Comparison of ENCODE assay signal across 11 cellular contexts in genomic region chr2:237698338-237698694, GRCh38.
DNase-seq lines count a peak whose midpoint lies in the region; ATAC-seq and TF ChIP-seq lines count a peak whose summit lies in the region.
"Had no signal": no experiment of that assay in that cellular context is flagged by ENCODE, and none has a peak within 500 bp of the region (broad histone marks: within the 10 kb centered on the region; RNA-seq: fewer than 3 reads in every experiment).

No MANE protein-coding gene starts in this region.

- TF ChIP-seq POLR2A in body of pancreas (IDR thresholded peaks at IDR 0.05): no peak

- H3F3A ChIP-seq in PC-9 (ENCODE audit: insufficient read depth, low read depth): peaks cover 33% of the 10 kb centered on the region

- no peak for TF ChIP-seq CTCF in left ventricle myocardium inferior (IDR thresholded peaks at IDR 0.05; ENCODE audit: borderline replicate concordance)
- TF ChIP-seq CTCF in ascending aorta (IDR thresholded peaks at IDR 0.05): no peak
- TF ChIP-seq CTCF in natural killer cell (IDR thresholded peaks at IDR 0.05): no peak
- TF ChIP-seq CTCF in PC-9 (conservative IDR thresholded peaks at IDR 0.05): no peak
- no peak for TF ChIP-seq CTCF in body of pancreas (IDR thresholded peaks at IDR 0.05)

- WGBS in aorta, 2 donors: 63 to 70% methylated on average over 5 of the region's 5 CpGs
- WGBS in body of pancreas, 2 donors: 68 to 74% methylated on average over 5 of the region's 5 CpGs

- no TSS peak for BruUV-seq in PC-9 (replicated peaks; lab: Mats Ljungman, UMichigan)

- peak overlapping the region; percentile 95 to 99 for H3K27ac Mint-ChIP-seq in natural killer cell

- no peak for DNase-seq in left ventricle myocardium inferior
- DNase-seq in left cardiac atrium: no peak
- no peak for DNase-seq in ascending aorta (ENCODE audit: low spot score in 2 of 2)
- no peak for DNase-seq in natural killer cell
- DNase-seq in aorta: no peak
- no peak for DNase-seq in PC-9
- DNase-seq in body of pancreas: no peak
- DNase-seq in stimulated activated CD4-positive, alpha-beta T cell treated with anti-CD3 and anti-CD28 coated beads, Interleukin-12 subunit alpha, Interleukin-12 subunit beta, amount 100 ng/mL, for 4 hours: no peak
- DNase-seq: Kasumi-1, kidney glomerular epithelial cell, NCI-H526 had no signal

- H2AFZ ChIP-seq in PC-9: no peak overlapping the region

- H3K4me3 ChIP-seq in left ventricle myocardium inferior: no peak overlapping the region
- H3K4me3 ChIP-seq in ascending aorta: peak overlapping the region; percentile 3 to 16
- no peak overlapping the region for H3K4me3 ChIP-seq in aorta (ENCODE audit: low read length in 2 of 2)
- H3K4me3 ChIP-seq in PC-9: no peak overlapping the region
- H3K4me3 ChIP-seq in body of pancreas: no peak overlapping the region

- H3K27me3 Mint-ChIP-seq in natural killer cell (ENCODE audit: low read depth in 2 of 2): no peaks in the 10 kb centered on the region

- no peaks in the 10 kb centered on the region for H3K9me3 ChIP-seq in left ventricle myocardium inferior (replicated peaks)
- H3K9me3 ChIP-seq in ascending aorta: no peaks in the 10 kb centered on the region
- H3K9me3 ChIP-seq in aorta (ENCODE audit: control insufficient read depth, low read length): no peaks in the 10 kb centered on the region
- no peaks in the 10 kb centered on the region for H3K9me3 ChIP-seq in PC-9 (ENCODE audit: insufficient read depth, low read depth)
- H3K9me3 ChIP-seq in body of pancreas: no peaks in the 10 kb centered on the region

- H3K9me3 Mint-ChIP-seq in natural killer cell: no peaks in the 10 kb centered on the region

- H3K27ac ChIP-seq in left ventricle myocardium inferior (replicated peaks): peak overlapping the region; percentile 94
- H3K27ac ChIP-seq in ascending aorta: peak overlapping the region; percentile 97 to 99
- H3K27ac ChIP-seq in aorta (ENCODE audit: low read depth in 1 of 2, low read length in 2 of 2): peak overlapping the region; percentile 2 to 16
- no peak overlapping the region for H3K27ac ChIP-seq in PC-9
- H3K27ac ChIP-seq in body of pancreas: no peak overlapping the region

- no peak overlapping the region for H3K4me2 ChIP-seq in PC-9

- H3K9me2 ChIP-seq in PC-9 (ENCODE audit: insufficient read depth): no peaks in the 10 kb centered on the region

- intact Hi-C loops in left ventricle myocardium inferior (cut with micrococcal nuclease) (loop anchor here (5.0 kb wide), 1 partner anchor 34 kb away; no protein-coding TSS in a partner anchor), left cardiac atrium (cut with DNase I) (loop anchor here in 1 of 2 donors (5.0 kb wide), 1 partner anchor 34 kb away; no protein-coding TSS in a partner anchor), ascending aorta (cut with DNase I) (loop anchor here (10.0 kb wide), 1 partner anchor 186 kb away; no protein-coding TSS in a partner anchor), natural killer cell (cut with micrococcal nuclease) (loop anchor here (5.0 to 10.0 kb wide), 2 partner anchors 34 to 206 kb away; no protein-coding TSS in a partner anchor), aorta (cut with DNase I) (no loop called here), PC-9 (cut with micrococcal nuclease; ENCODE audit: unreplicated experiment) (loop anchor here (5.0 to 10.0 kb wide), 3 partner anchors 36 to 586 kb away; partner anchors contain the start of gene PER2), body of pancreas (cut with DNase I) (no loop called here)

- H3K4me1 ChIP-seq in left ventricle myocardium inferior: peaks cover 100% of the 10 kb centered on the region
- peaks cover 45 to 92% of the 10 kb centered on the region in 2 donors for H3K4me1 ChIP-seq in ascending aorta
- peaks cover 2 to 21% of the 10 kb centered on the region in 2 donors for H3K4me1 ChIP-seq in aorta (ENCODE audit: control insufficient read depth in 1 of 2, insufficient read depth in 2 of 2, low read length in 2 of 2)
- H3K4me1 ChIP-seq in PC-9 (replicated peaks; ENCODE audit: insufficient read depth): peaks cover 49% of the 10 kb centered on the region
- peaks cover 80% of the 10 kb centered on the region for H3K4me1 ChIP-seq in body of pancreas

- CTCF ChIA-PET in PC-9 (lab: Charles Lee): interaction anchor here (0.6 kb wide), 1 partner anchor 30 kb away, joined by 3 read pairs; no protein-coding TSS in a partner anchor

- POLR2A ChIA-PET in PC-9 (lab: Charles Lee; ENCODE audit: unreplicated experiment): no interaction called here

- H3K4me1 Mint-ChIP-seq in natural killer cell: peaks cover 93 to 97% of the 10 kb centered on the region in 2 donors

- H3K36me3 ChIP-seq in left ventricle myocardium inferior: no peaks in the 10 kb centered on the region
- H3K36me3 ChIP-seq in ascending aorta: no peaks in the 10 kb centered on the region
- H3K36me3 ChIP-seq in aorta (ENCODE audit: control insufficient read depth in 1 of 2, insufficient read depth in 2 of 2, low read length in 1 of 2): no peaks in the 10 kb centered on the region
- peaks cover 4% of the 10 kb centered on the region; the same call in 1 of the 2 replicates for H3K36me3 ChIP-seq in PC-9 (ENCODE audit: low read depth)
- no peaks in the 10 kb centered on the region for H3K36me3 ChIP-seq in body of pancreas (replicated peaks in 1 of 2; ENCODE audit: insufficient read depth in 1 of 2, low read depth in 2 of 2)

- H3K4me3 Mint-ChIP-seq in natural killer cell: no peak overlapping the region

- peaks cover 100% of the 10 kb centered on the region for H3K79me2 ChIP-seq in PC-9 (ENCODE audit: low read depth)

- H3K36me3 Mint-ChIP-seq in natural killer cell: no peaks in the 10 kb centered on the region

- H3K27me3 ChIP-seq in left ventricle myocardium inferior (ENCODE audit: low read depth): no peaks in the 10 kb centered on the region
- no peaks in the 10 kb centered on the region for H3K27me3 ChIP-seq in ascending aorta
- H3K27me3 ChIP-seq in aorta (ENCODE audit: control insufficient read depth in 1 of 2, insufficient read depth in 2 of 2, low read length in 1 of 2): no peaks in the 10 kb centered on the region
- no peaks in the 10 kb centered on the region for H3K27me3 ChIP-seq in PC-9 (ENCODE audit: insufficient read depth, low read depth)
- no peaks in the 10 kb centered on the region for H3K27me3 ChIP-seq in body of pancreas

- ATAC-seq in left cardiac atrium: no peak
- no peak for ATAC-seq in natural killer cell
- ATAC-seq in aorta (ENCODE audit: low FRiP score): no peak
- ATAC-seq in body of pancreas: no peak

- peaks cover 99% of the 10 kb centered on the region for H4K20me1 ChIP-seq in PC-9 (ENCODE audit: insufficient read depth)

Comparison
In these comparisons a context has a peak if more than half of its experiments do, and no peak if none do; other contexts are left out.
1. H3K27ac ChIP-seq: peak in left ventricle myocardium inferior (single experiment), ascending aorta (2 of 2) and aorta (2 of 2); none in PC-9 (single experiment) and body of pancreas (0 of 4).
2. H3K4me3 ChIP-seq: peak in ascending aorta (2 of 2); none in left ventricle myocardium inferior (single experiment), aorta (0 of 2), PC-9 (single experiment) and body of pancreas (0 of 2).
3. intact Hi-C loops: an anchor here in left ventricle myocardium inferior (5.0 kb wide), ascending aorta (10.0 kb wide), natural killer cell (5.0 to 10.0 kb wide) and PC-9 (5.0 to 10.0 kb wide); none called in aorta and body of pancreas.